Comparison of ENCODE assay signal across 11 cellular contexts in genomic region chr1:193185206-193185605, GRCh38. TPM values are rescaled to one million over a fixed set of nuclear protein-coding genes. Genes with fewer than 3 reads are reported as not detected.
DNase-seq lines count a peak whose midpoint lies in the region; ATAC-seq and TF ChIP-seq lines count a peak whose summit lies in the region.
"Had no signal": no experiment of that assay in that cellular context is flagged by ENCODE, and none has a peak within 500 bp of the region (broad histone marks: within the 10 kb centered on the region; RNA-seq: fewer than 3 reads in every experiment).

No MANE protein-coding gene starts in this region.

- H3K9me3 Mint-ChIP-seq in activated CD4-positive, alpha-beta T cell treated with anti-CD3 and anti-CD28 coated beads for 36 hours (ENCODE audit: low read depth) = no peaks in the 10 kb centered on the region
- H3K9me3 Mint-ChIP-seq in stimulated activated effector memory CD8-positive, alpha-beta T cell treated with anti-CD3 and anti-CD28 coated beads, Interleukin-12 subunit alpha, Interleukin-12 subunit beta, amount 100 ng/mL, for 72 hours = no peaks in the 10 kb centered on the region

- H3K27ac Mint-ChIP-seq in activated CD4-positive, alpha-beta T cell treated with anti-CD3 and anti-CD28 coated beads for 36 hours = no peak overlapping the region
- H3K27ac Mint-ChIP-seq in stimulated activated effector memory CD8-positive, alpha-beta T cell treated with anti-CD3 and anti-CD28 coated beads, Interleukin-12 subunit alpha, Interleukin-12 subunit beta, amount 100 ng/mL, for 72 hours = peak overlapping the region; percentile 48

- no peaks in the 10 kb centered on the region for H3K79me1 ChIP-seq in trophoblast cell (ENCODE audit: low read length)

- H3K9ac ChIP-seq in trophoblast cell (ENCODE audit: low read length) = no peak overlapping the region

- WGBS in trophoblast cell (ENCODE audit: extremely low coverage, insufficient coverage, insufficient read length) = no CpG with 5 or more reads among the region's 2 CpGs

- no peak overlapping the region for H3K14ac ChIP-seq in trophoblast cell (ENCODE audit: low read length)

- H3K4me3 Mint-ChIP-seq in activated CD4-positive, alpha-beta T cell treated with anti-CD3 and anti-CD28 coated beads for 36 hours = peak overlapping the region; percentile 2
- peak overlapping the region; percentile 62 for H3K4me3 Mint-ChIP-seq in stimulated activated effector memory CD8-positive, alpha-beta T cell treated with anti-CD3 and anti-CD28 coated beads, Interleukin-12 subunit alpha, Interleukin-12 subunit beta, amount 100 ng/mL, for 72 hours

- no peak overlapping the region for H3K23ac ChIP-seq in trophoblast cell (ENCODE audit: low read length)

- no peaks in the 10 kb centered on the region for H3K27me3 Mint-ChIP-seq in activated CD4-positive, alpha-beta T cell treated with anti-CD3 and anti-CD28 coated beads for 36 hours

- no peak overlapping the region for H2AK5ac ChIP-seq in trophoblast cell (ENCODE audit: low read length)

- H3K4me2 ChIP-seq in trophoblast cell (ENCODE audit: low read length) = no peak overlapping the region

- H2AFZ ChIP-seq in trophoblast cell (ENCODE audit: insufficient read depth, low read length, poor library complexity) = no peak overlapping the region

- no peaks in the 10 kb centered on the region for H3K9me3 ChIP-seq in SJCRH30 (replicated peaks)
- H3K9me3 ChIP-seq in trophoblast cell (ENCODE audit: insufficient read depth, low read depth, low read length) = no peaks in the 10 kb centered on the region
- H3K9me3 ChIP-seq: psoas muscle, SJSA1 had no signal

- no peak for ATAC-seq in activated CD4-positive, alpha-beta T cell treated with anti-CD3 and anti-CD28 coated beads for 36 hours
- no peak for ATAC-seq in stimulated activated effector memory CD8-positive, alpha-beta T cell treated with anti-CD3 and anti-CD28 coated beads, Interleukin-12 subunit alpha, Interleukin-12 subunit beta, amount 100 ng/mL, for 72 hours
- ATAC-seq in GM19397 (IDR thresholded peaks at IDR 0.05; ENCODE audit: unreplicated experiment) = no peak
- no peak for ATAC-seq in left colon
- ATAC-seq: psoas muscle had no signal

- no peak overlapping the region for H4K12ac ChIP-seq in trophoblast cell (ENCODE audit: low read depth, low read length)

- H3K18ac ChIP-seq in trophoblast cell (ENCODE audit: low read length) = no peak overlapping the region

- H3K79me2 ChIP-seq in trophoblast cell (ENCODE audit: control insufficient read depth, insufficient read depth, low read length, poor library complexity) = no peaks in the 10 kb centered on the region

- no peak for TF ChIP-seq CTCF in fibroblast of villous mesenchyme (IDR thresholded peaks at IDR 0.05; ENCODE audit: insufficient read depth, low read depth, low read length)

- H3K4ac ChIP-seq in trophoblast cell (ENCODE audit: low read depth, low read length) = no peak overlapping the region

- H2BK5ac ChIP-seq in trophoblast cell (ENCODE audit: low read depth, low read length, poor library complexity) = no peak overlapping the region

- H3K36me3 ChIP-seq in SJCRH30 (no peaks in the 10 kb centered on the region), trophoblast cell (ENCODE audit: control insufficient read depth in 1 of 2, insufficient read depth in 2 of 2, low read length in 2 of 2) (no peaks in the 10 kb centered on the region)
- H3K36me3 ChIP-seq: SJSA1 had no signal

- peak overlapping the region; percentile 83 for H3K27ac ChIP-seq in SJCRH30
- no peak overlapping the region for H3K27ac ChIP-seq in trophoblast cell (ENCODE audit: low read depth, low read length)
- H3K27ac ChIP-seq: psoas muscle, SJSA1 had no signal

- CTCF ChIA-PET in activated CD4-positive, alpha-beta T cell treated with anti-CD3 and anti-CD28 coated beads for 36 hours (lab: Charles Lee) = interaction anchor here (0.8 to 1.8 kb wide), 6 partner anchors 9 to 1109 kb away, joined by 3 to 6 read pairs (median 3); no protein-coding TSS in a partner anchor

- no peak overlapping the region for H4K8ac ChIP-seq in trophoblast cell (ENCODE audit: low read depth, low read length)

- no peak overlapping the region for H2BK120ac ChIP-seq in trophoblast cell (ENCODE audit: insufficient read depth, low read length, poor library complexity)

- DNase-seq in activated CD4-positive, alpha-beta T cell treated with anti-CD3 and anti-CD28 coated beads for 36 hours = no peak
- DNase-seq in activated CD4-positive, alpha-beta T cell treated with anti-CD3 and anti-CD28 coated beads for 48 hours = no peak
- DNase-seq in SJCRH30 (no peak), fibroblast of villous mesenchyme (ENCODE audit: low read depth) (no peak), left colon (no peak), trophoblast cell (no peak)
- DNase-seq in stimulated activated effector memory CD8-positive, alpha-beta T cell treated with anti-CD3 and anti-CD28 coated beads, Interleukin-12 subunit alpha, Interleukin-12 subunit beta, amount 100 ng/mL, for 72 hours (ENCODE audit: low spot score in 2 of 2) = no peak
- DNase-seq: activated CD4-positive, alpha-beta T cell treated with anti-CD3 and anti-CD28 coated beads, Interleukin-2, amount 50 U/mL, for 4 hours; psoas muscle had no signal

- POLR2A ChIA-PET in activated CD4-positive, alpha-beta T cell treated with anti-CD3 and anti-CD28 coated beads for 36 hours (lab: Charles Lee) = no interaction called here

- no peak overlapping the region for H4K91ac ChIP-seq in trophoblast cell (ENCODE audit: low read depth, low read length)

- intact Hi-C loops in activated CD4-positive, alpha-beta T cell treated with anti-CD3 and anti-CD28 coated beads for 36 hours (cut with DNase I, micrococcal nuclease) = loop anchor here in 1 of 2 experiments (10.0 kb wide), 1 partner anchor 150 kb away; no protein-coding TSS in a partner anchor
- intact Hi-C loops in left colon (cut with DNase I, micrococcal nuclease) = loop anchor here in 1 of 2 donors (10.0 kb wide), 1 partner anchor 230 kb away; no protein-coding TSS in a partner anchor

- H3K4me3 ChIP-seq in SJCRH30 (peak overlapping the region; percentile 50), fibroblast of villous mesenchyme (ENCODE audit: low read depth, low read length) (peak overlapping the region; percentile 50), trophoblast cell (ENCODE audit: low read depth, low read length) (no peak overlapping the region)

- H2BK12ac ChIP-seq in trophoblast cell (ENCODE audit: low read length) = no peak overlapping the region

- H3K27me3 ChIP-seq in SJCRH30 (no peaks in the 10 kb centered on the region), trophoblast cell (ENCODE audit: insufficient read depth, low read length) (no peaks in the 10 kb centered on the region)
- H3K27me3 ChIP-seq: SJSA1 had no signal

- H3K4me1 ChIP-seq in SJCRH30 (peaks cover 3% of the 10 kb centered on the region; the same call in 1 of the 2 replicates), trophoblast cell (ENCODE audit: control insufficient read depth in 1 of 2, insufficient read depth in 2 of 2, low read length in 2 of 2) (peaks cover 0 to 4% of the 10 kb centered on the region in 2 experiments)

- H3K36me3 Mint-ChIP-seq in activated CD4-positive, alpha-beta T cell treated with anti-CD3 and anti-CD28 coated beads for 36 hours (ENCODE audit: low read depth) = no peaks in the 10 kb centered on the region
- peaks cover 24% of the 10 kb centered on the region for H3K36me3 Mint-ChIP-seq in stimulated activated effector memory CD8-positive, alpha-beta T cell treated with anti-CD3 and anti-CD28 coated beads, Interleukin-12 subunit alpha, Interleukin-12 subunit beta, amount 100 ng/mL, for 72 hours

- peaks cover 42% of the 10 kb centered on the region for H3K4me1 Mint-ChIP-seq in activated CD4-positive, alpha-beta T cell treated with anti-CD3 and anti-CD28 coated beads for 36 hours
- H3K4me1 Mint-ChIP-seq in stimulated activated effector memory CD8-positive, alpha-beta T cell treated with anti-CD3 and anti-CD28 coated beads, Interleukin-12 subunit alpha, Interleukin-12 subunit beta, amount 100 ng/mL, for 72 hours = peaks cover 23% of the 10 kb centered on the region

RNA-seq across cellular contexts. Expression of gene B3GALT2, which starts 1.2 kb away (rescaled TPM):
- not detected for total RNA-seq in activated CD4-positive, alpha-beta T cell treated with anti-CD3 and anti-CD28 coated beads for 36 hours
- 0.81 and 1.5 TPM in 2 replicates for total RNA-seq in SJCRH30 (2014; rRNA removed; shearing (Covaris generic))
- 12.9 and 32.8 TPM in 2 replicates for total RNA-seq in fibroblast of villous mesenchyme
- total RNA-seq in left colon = under 1 TPM; 0.46 to 0.50 TPM
- 0.01 TPM in 1 of 2 replicates, not detected in the other for polyA plus RNA-seq in trophoblast cell (2013)
